ENCODE assay signal across 7 cellular contexts in the genomic region with DNA sequence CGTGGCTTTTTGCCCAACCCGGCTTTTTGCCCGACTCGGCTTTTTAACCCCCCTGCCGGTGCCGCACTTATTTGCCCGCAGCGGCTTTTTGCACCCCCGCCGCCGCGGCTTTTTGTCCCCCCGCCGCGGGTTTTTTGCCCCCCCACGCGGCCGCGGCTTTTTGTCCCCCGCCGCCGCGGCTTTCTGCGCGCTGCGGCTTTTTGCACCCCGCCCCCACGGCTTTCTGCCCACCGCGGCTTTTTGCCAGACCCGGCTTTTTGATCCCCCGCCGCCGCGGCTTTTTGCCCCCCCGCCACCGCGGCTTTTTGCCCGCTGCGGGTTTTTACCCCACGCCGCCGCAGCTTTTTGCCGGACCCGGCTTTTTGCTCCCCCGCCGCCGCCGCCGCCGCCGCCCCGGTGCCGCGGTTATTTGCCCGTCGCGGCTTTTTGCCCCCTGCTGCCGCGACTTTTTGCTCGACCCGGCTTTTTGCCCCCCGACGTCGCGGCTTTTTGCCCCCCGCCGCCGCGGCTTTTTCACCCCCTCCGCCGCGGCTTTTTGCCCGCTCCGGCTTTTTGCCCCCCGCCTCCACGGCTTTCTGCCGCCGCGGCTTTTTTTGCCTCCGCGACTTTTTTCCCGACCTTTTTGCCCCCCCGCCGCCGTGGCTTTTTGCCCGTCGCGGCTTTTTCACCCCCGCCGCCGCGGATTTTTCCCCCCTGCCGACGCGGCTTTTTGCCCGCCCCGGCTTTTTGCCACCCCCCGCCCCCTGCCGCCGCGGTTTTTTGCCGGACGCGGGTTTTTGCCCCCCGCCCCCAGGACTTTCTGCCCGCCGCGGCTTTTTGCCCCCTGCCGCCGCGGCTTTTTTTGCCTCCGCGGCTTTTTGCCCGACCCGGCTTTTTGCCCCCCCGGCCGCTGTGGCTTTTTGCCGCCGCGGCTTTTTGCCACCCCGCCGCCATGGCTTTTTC.
A peak's percentile ranks its signal among the peaks of the same experiment; 100 is the strongest.
DNase-seq lines count a peak whose midpoint lies in the region; ATAC-seq and TF ChIP-seq lines count a peak whose summit lies in the region.

No MANE protein-coding gene starts in this region.

- 82% methylated on average over 113 of the region's 123 CpGs for WGBS in hepatocyte (ENCODE audit: low lambda C conversion rate, missing lambda C conversion rate)

- H3K9me3 ChIP-seq in hepatocyte (ENCODE audit: low read depth), result peaks cover 5% of the 10 kb centered on the region
- no peaks in the 10 kb centered on the region for H3K9me3 ChIP-seq in subcutaneous abdominal adipose tissue (ENCODE audit: control insufficient read depth in 5 of 5, low read length in 5 of 5)

- H3K36me3 Mint-ChIP-seq in activated T-cell treated with anti-CD3 and anti-CD28 coated beads, Interleukin-2, amount 50 U/mL, for 4 hours (ENCODE audit: insufficient read depth), result no peaks in the 10 kb centered on the region

- H3K27me3 Mint-ChIP-seq in activated T-cell treated with anti-CD3 and anti-CD28 coated beads, Interleukin-2, amount 50 U/mL, for 4 hours (ENCODE audit: low read depth), result peaks cover 21% of the 10 kb centered on the region

- no peak overlapping the region for H3K9ac ChIP-seq in subcutaneous abdominal adipose tissue (ENCODE audit: low read length in 5 of 5)

- H3K79me2 ChIP-seq in hepatocyte, result no peaks in the 10 kb centered on the region

- DNase-seq in HFF-Myc (ENCODE audit: extremely low read depth, low read depth), result no peak
- no peak for DNase-seq in activated T-cell treated with anti-CD3 and anti-CD28 coated beads, Interleukin-2, amount 50 U/mL, for 4 hours
- DNase-seq in hepatocyte (ENCODE audit: low spot score), result peak; percentile 46
- DNase-seq in substantia nigra (lab: John Stamatoyannopoulos, UW), result no peak

- H3K27me3 ChIP-seq in hepatocyte, result no peaks in the 10 kb centered on the region
- peaks cover 0 to 10% (median 3%) of the 10 kb centered on the region in 5 donors for H3K27me3 ChIP-seq in subcutaneous abdominal adipose tissue (ENCODE audit: control insufficient read depth in 5 of 5, insufficient read depth in 4 of 5, low read length in 5 of 5)

- H4K20me1 ChIP-seq in hepatocyte (ENCODE audit: insufficient read depth, poor library complexity, severe bottlenecking), result no peaks in the 10 kb centered on the region

- no peaks in the 10 kb centered on the region for H3K9me2 ChIP-seq in hepatocyte (replicated peaks; ENCODE audit: insufficient read depth)

- no peaks in the 10 kb centered on the region for H3K4me1 ChIP-seq in hepatocyte (ENCODE audit: insufficient read depth)
- H3K4me1 ChIP-seq in subcutaneous abdominal adipose tissue (ENCODE audit: control insufficient read depth in 5 of 5, insufficient read depth in 5 of 5, low read length in 5 of 5), result peaks cover 0 to 10% (median 3%) of the 10 kb centered on the region in 5 donors

- H3K4me3 ChIP-seq in HFF-Myc (replicated peaks; ENCODE audit: low read depth, low read length) (peak overlapping the region; percentile 13; the same call in 1 of the 2 replicates), hepatocyte (no peak overlapping the region), subcutaneous abdominal adipose tissue (ENCODE audit: low read depth in 1 of 5, low read length in 5 of 5) (peak overlapping the region in 3 of 5 donors; percentile 28 to 60 (median 36))

- peaks cover 7% of the 10 kb centered on the region for H3K4me1 Mint-ChIP-seq in activated T-cell treated with anti-CD3 and anti-CD28 coated beads, Interleukin-2, amount 50 U/mL, for 4 hours (ENCODE audit: low read depth)

- no peak overlapping the region for H2AFZ ChIP-seq in hepatocyte

- TF ChIP-seq CTCF in HFF-Myc (IDR thresholded peaks at IDR 0.05; ENCODE audit: low read depth, low read length, missing control alignments) (no peak), hepatocyte (IDR thresholded peaks at IDR 0.05; ENCODE audit: poor library complexity) (no peak)

- no peak overlapping the region for H3K27ac ChIP-seq in hepatocyte
- no peak overlapping the region for H3K27ac ChIP-seq in subcutaneous abdominal adipose tissue (ENCODE audit: low read depth, low read length)
- no peak overlapping the region for H3K27ac ChIP-seq in substantia nigra (ENCODE audit: low read depth, low read length, poor library complexity, severe bottlenecking)

- H3K4me2 ChIP-seq in hepatocyte, result peak overlapping the region; percentile 46

- no peak for ATAC-seq in activated T-cell treated with anti-CD3 and anti-CD28 coated beads, Interleukin-2, amount 50 U/mL, for 4 hours
- ATAC-seq in HG03159 (IDR thresholded peaks at IDR 0.05; ENCODE audit: unreplicated experiment), result no peak
- no peak for ATAC-seq in GM18867 (IDR thresholded peaks at IDR 0.05; ENCODE audit: unreplicated experiment)

- peak overlapping the region; percentile 38 for H3K4me3 Mint-ChIP-seq in activated T-cell treated with anti-CD3 and anti-CD28 coated beads, Interleukin-2, amount 50 U/mL, for 4 hours

- H3K36me3 ChIP-seq in hepatocyte (replicated peaks; ENCODE audit: insufficient read depth, low read depth) (no peaks in the 10 kb centered on the region), subcutaneous abdominal adipose tissue (ENCODE audit: control insufficient read depth in 5 of 5, insufficient read depth in 5 of 5, low read length in 5 of 5) (no peaks in the 10 kb centered on the region)

- H3K9me3 Mint-ChIP-seq in activated T-cell treated with anti-CD3 and anti-CD28 coated beads, Interleukin-2, amount 50 U/mL, for 4 hours, result peaks cover 4% of the 10 kb centered on the region
